ENCODE assay signal across 19 cellular contexts in the genomic region with DNA sequence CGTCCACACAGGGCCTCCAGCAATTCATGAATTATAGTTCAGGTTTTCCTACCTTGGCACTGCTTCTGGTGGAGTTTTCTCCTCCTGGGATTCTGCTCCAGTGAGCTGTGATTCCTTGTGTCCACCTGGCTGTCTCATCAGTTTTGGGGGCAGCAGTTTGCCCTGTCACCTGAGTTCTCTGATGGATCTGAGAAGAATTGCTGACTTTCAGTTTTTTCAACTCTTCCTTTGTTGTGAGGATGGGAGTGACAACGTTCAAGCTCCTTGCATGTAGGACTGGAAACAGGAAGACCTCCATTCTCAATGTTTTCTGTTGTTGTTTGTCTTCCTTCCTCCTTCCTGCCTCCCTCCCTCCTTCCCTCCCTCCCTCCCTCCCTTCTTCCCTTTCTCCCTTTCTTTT.
"Had no signal": no experiment of that assay in that cellular context is flagged by ENCODE, and none has a peak within 500 bp of the region (broad histone marks: within the 10 kb centered on the region; RNA-seq: fewer than 3 reads in every experiment).

No MANE protein-coding gene starts in this region.

- DNase-seq: colonic mucosa; dermis blood vessel endothelial cell; foreskin melanocyte; head of caudate nucleus; left colon; left ventricle myocardium superior; mucosa of descending colon; naive thymus-derived CD8-positive, alpha-beta T cell; ovary; right cardiac atrium; stimulated activated CD4-positive, alpha-beta T cell treated with anti-CD3 and anti-CD28 coated beads, Interleukin-2, amount 100 ng/mL, for 48 hours; stimulated activated naive CD8-positive, alpha-beta T cell treated with anti-CD3 and anti-CD28 coated beads, Interleukin-15, Interleukin-2, amounts not matched to agents 100 U/mL and 50 U/mL, for 24 hours; thyroid gland; upper lobe of left lung; uterus had no signal

- H3K9me3 ChIP-seq: colonic mucosa, mucosa of descending colon, ovary, suprapubic skin, thyroid gland, upper lobe of left lung, uterus had no signal

- H3K4me2 ChIP-seq: hepatocyte, smooth muscle cell had no signal

- H3K79me2 ChIP-seq: hepatocyte had no signal

- H3K4me1 ChIP-seq: colonic mucosa, suprapubic skin, thyroid gland, upper lobe of left lung, uterus had no signal

- ATAC-seq: left colon; left ventricle myocardium superior; mucosa of descending colon; naive thymus-derived CD8-positive, alpha-beta T cell; right cardiac atrium; stimulated activated naive CD8-positive, alpha-beta T cell treated with anti-CD3 and anti-CD28 coated beads, Interleukin-15, Interleukin-2, amounts not matched to agents 100 U/mL and 50 U/mL, for 24 hours had no signal

- H3K27ac ChIP-seq: colonic mucosa, hepatocyte, ovary, suprapubic skin, thyroid gland, upper lobe of left lung, uterus had no signal

- H3K27ac Mint-ChIP-seq: naive thymus-derived CD8-positive, alpha-beta T cell; progenitor cell of endocrine pancreas had no signal

- H3K27me3 ChIP-seq: colonic mucosa, hepatocyte, ovary, suprapubic skin, thyroid gland, upper lobe of left lung, uterus had no signal

- H3K4me3 Mint-ChIP-seq: naive thymus-derived CD8-positive, alpha-beta T cell had no signal

- H3K36me3 ChIP-seq: colonic mucosa, ovary, suprapubic skin, thyroid gland, upper lobe of left lung, uterus had no signal

- H3K36me3 Mint-ChIP-seq: naive thymus-derived CD8-positive, alpha-beta T cell had no signal

- H3K4me3 ChIP-seq: colonic mucosa, hepatocyte, mucosa of descending colon, ovary, smooth muscle cell, suprapubic skin, thyroid gland, upper lobe of left lung, uterus had no signal

- H3K4me1 Mint-ChIP-seq: naive thymus-derived CD8-positive, alpha-beta T cell had no signal

- H2AFZ ChIP-seq: hepatocyte had no signal
